ENCODE assay signal across 8 cellular contexts in genomic region chr11:67505605-67506396, GRCh38. TPM values are rescaled to one million over a fixed set of nuclear protein-coding genes. Genes with fewer than 3 reads are reported as not detected.
DNase-seq lines count a peak whose midpoint lies in the region; ATAC-seq and TF ChIP-seq lines count a peak whose summit lies in the region.

No MANE protein-coding gene starts in this region.

- no peak overlapping the region for H4K8ac ChIP-seq in mesendoderm (ENCODE audit: low read depth, low read length)

- peak overlapping the region; percentile 78 for H2AK5ac ChIP-seq in mesendoderm (ENCODE audit: low read length)

- H3K4me3 Mint-ChIP-seq in activated CD8-positive, alpha-beta memory T cell treated with anti-CD3 and anti-CD28 coated beads, Interleukin-2, amount 10 ng/mL, durations not matched to agents 7 days and 5 days: peak overlapping the region; percentile 92
- H3K4me3 Mint-ChIP-seq in effector memory CD8-positive, alpha-beta T cell: peak overlapping the region; percentile 95 to 98

- peak; percentile 50 for ATAC-seq in activated CD8-positive, alpha-beta memory T cell treated with anti-CD3 and anti-CD28 coated beads, Interleukin-2, amount 10 ng/mL, durations not matched to agents 7 days and 5 days
- ATAC-seq in effector memory CD8-positive, alpha-beta T cell (replicated peaks): peak; percentile 58
- ATAC-seq in GM21390 (IDR thresholded peaks at IDR 0.05; ENCODE audit: unreplicated experiment): no peak

- H3K9ac ChIP-seq in mesendoderm (ENCODE audit: low read length): peak overlapping the region; percentile 67

- H2BK15ac ChIP-seq in mesendoderm (replicated peaks; ENCODE audit: low read depth): no peak overlapping the region

- H3K27ac Mint-ChIP-seq in activated CD8-positive, alpha-beta memory T cell treated with anti-CD3 and anti-CD28 coated beads, Interleukin-2, amount 10 ng/mL, durations not matched to agents 7 days and 5 days: peak overlapping the region; percentile 94
- peak overlapping the region; percentile 98 to 99 for H3K27ac Mint-ChIP-seq in effector memory CD8-positive, alpha-beta T cell

- peaks cover 22% of the 10 kb centered on the region for H3K36me3 Mint-ChIP-seq in activated CD8-positive, alpha-beta memory T cell treated with anti-CD3 and anti-CD28 coated beads, Interleukin-2, amount 10 ng/mL, durations not matched to agents 7 days and 5 days
- H3K36me3 Mint-ChIP-seq in effector memory CD8-positive, alpha-beta T cell (ENCODE audit: insufficient read depth): peaks cover 72% of the 10 kb centered on the region

- H3K4me2 ChIP-seq in DOHH2 (ENCODE audit: low read length) (peak overlapping the region; percentile 70), mesendoderm (ENCODE audit: low read length) (peak overlapping the region; percentile 27)

- H3F3A ChIP-seq in DOHH2 (ENCODE audit: control insufficient read depth, insufficient read depth): peaks cover 4% of the 10 kb centered on the region

- peak; percentile 99 for DNase-seq in HT-29 (ENCODE audit: low spot score)
- peak; percentile 90 for DNase-seq in NOMO-1 treated with dmso at 0.1 percent for 144 hours (lab: John Stamatoyannopoulos, UW; ENCODE audit: unreplicated experiment)
- peak; percentile 93 for DNase-seq in activated CD8-positive, alpha-beta memory T cell treated with anti-CD3 and anti-CD28 coated beads, Interleukin-2, amount 10 ng/mL, durations not matched to agents 7 days and 5 days
- peak; percentile 86 to 90 (median 88) for DNase-seq in effector memory CD8-positive, alpha-beta T cell
- peak; percentile 93 for DNase-seq in mesendoderm
- peak; percentile 80 for DNase-seq in stimulated activated CD8-positive, alpha-beta memory T cell treated with anti-CD3 and anti-CD28 coated beads, Interleukin-12 subunit alpha, Interleukin-12 subunit beta, amount 100 ng/mL, for 1 hour (ENCODE audit: low read depth)

- H3K23ac ChIP-seq in mesendoderm (ENCODE audit: low read length): no peak overlapping the region

- peak overlapping the region; percentile 66 for H3K27ac ChIP-seq in DOHH2 (ENCODE audit: low read depth, low read length)
- peak overlapping the region; percentile 73 for H3K27ac ChIP-seq in mesendoderm (ENCODE audit: low read depth, low read length)

- H3K9me3 Mint-ChIP-seq in activated CD8-positive, alpha-beta memory T cell treated with anti-CD3 and anti-CD28 coated beads, Interleukin-2, amount 10 ng/mL, durations not matched to agents 7 days and 5 days (ENCODE audit: low read depth): no peaks in the 10 kb centered on the region
- no peaks in the 10 kb centered on the region for H3K9me3 Mint-ChIP-seq in effector memory CD8-positive, alpha-beta T cell

- H4K20me1 ChIP-seq in DOHH2 (ENCODE audit: control insufficient read depth, insufficient read depth, low read depth, low read length): peaks cover 6% of the 10 kb centered on the region; the same call in 1 of the 2 replicates

- H3K9me3 ChIP-seq in DOHH2 (ENCODE audit: control insufficient read depth, insufficient read depth, low read length): no peaks in the 10 kb centered on the region

- peak overlapping the region; percentile 85 for H3K56ac ChIP-seq in mesendoderm (ENCODE audit: low read length)

- H3K79me2 ChIP-seq in DOHH2 (ENCODE audit: control insufficient read depth, low read length) (peaks cover 48% of the 10 kb centered on the region), mesendoderm (ENCODE audit: control insufficient read depth, insufficient read depth, low read length) (no peaks in the 10 kb centered on the region)

- H3K9me2 ChIP-seq in DOHH2 (replicated peaks; ENCODE audit: control insufficient read depth, low read length): no peaks in the 10 kb centered on the region

- TF ChIP-seq CTCF in DOHH2 (IDR thresholded peaks at IDR 0.05; ENCODE audit: low read depth, low read length, poor library complexity, severe bottlenecking): peak; percentile 96

- WGBS in mesendoderm (ENCODE audit: extremely low coverage, insufficient coverage, low lambda C conversion rate): no CpG with 5 or more reads among the region's 17 CpGs

- H3K36me3 ChIP-seq in DOHH2 (ENCODE audit: control insufficient read depth, low read length) (peaks cover 38% of the 10 kb centered on the region), mesendoderm (ENCODE audit: control insufficient read depth, insufficient read depth, low read length) (no peaks in the 10 kb centered on the region)

- peaks cover 51% of the 10 kb centered on the region for H3K4me1 Mint-ChIP-seq in activated CD8-positive, alpha-beta memory T cell treated with anti-CD3 and anti-CD28 coated beads, Interleukin-2, amount 10 ng/mL, durations not matched to agents 7 days and 5 days
- H3K4me1 Mint-ChIP-seq in effector memory CD8-positive, alpha-beta T cell (ENCODE audit: low read depth in 2 of 2): peaks cover 43 to 50% of the 10 kb centered on the region in 2 donors

- peak overlapping the region; percentile 55 for H2BK5ac ChIP-seq in mesendoderm (ENCODE audit: low read length)

- peak overlapping the region; percentile 8 for H3K18ac ChIP-seq in mesendoderm (ENCODE audit: low read length)

- H3K4me1 ChIP-seq in DOHH2 (ENCODE audit: control insufficient read depth, low read length): peaks cover 36% of the 10 kb centered on the region
- peaks cover 10% of the 10 kb centered on the region for H3K4me1 ChIP-seq in mesendoderm (ENCODE audit: control insufficient read depth, low read depth, low read length)

- CTCF ChIA-PET in activated CD8-positive, alpha-beta memory T cell treated with anti-CD3 and anti-CD28 coated beads, Interleukin-2, amount 10 ng/mL, durations not matched to agents 7 days and 5 days (lab: Charles Lee): interaction anchor here (0.6 to 3.3 kb wide), 20 partner anchors 17 to 160 kb away, joined by 3 to 23 read pairs (median 3); partner anchors contain the start of genes CABP4, PPP1CA, PTPRCAP and RAD9A

- H4K5ac ChIP-seq in mesendoderm (ENCODE audit: low read length): no peak overlapping the region

- H3K4me3 ChIP-seq in DOHH2 (ENCODE audit: low read length): peak overlapping the region; percentile 89
- no peak overlapping the region for H3K4me3 ChIP-seq in mesendoderm (ENCODE audit: low read length)

- peaks cover 3% of the 10 kb centered on the region; the same call in 1 of the 2 replicates for H3K27me3 ChIP-seq in DOHH2 (ENCODE audit: control insufficient read depth, low read length)
- H3K27me3 ChIP-seq in mesendoderm (ENCODE audit: insufficient read depth, low read length, poor library complexity): no peaks in the 10 kb centered on the region

- no peak overlapping the region for H2BK120ac ChIP-seq in mesendoderm (ENCODE audit: low read depth, low read length)

- H3K4ac ChIP-seq in mesendoderm (ENCODE audit: low read depth, low read length): peak overlapping the region; percentile 46

- peaks cover 13% of the 10 kb centered on the region for H3K79me1 ChIP-seq in mesendoderm (ENCODE audit: low read length)

- peaks cover 2% of the 10 kb centered on the region for H3K27me3 Mint-ChIP-seq in activated CD8-positive, alpha-beta memory T cell treated with anti-CD3 and anti-CD28 coated beads, Interleukin-2, amount 10 ng/mL, durations not matched to agents 7 days and 5 days
- peaks cover under 1 to 2% of the 10 kb centered on the region in 2 donors for H3K27me3 Mint-ChIP-seq in effector memory CD8-positive, alpha-beta T cell

RNA-seq across cellular contexts. Expression of gene PITPNM1, which starts 0.6 kb away (rescaled TPM):
- total RNA-seq in HT-29 (2014; rRNA removed; shearing (Covaris generic)): 60.8 and 67.1 TPM in 2 replicates
- total RNA-seq in activated CD8-positive, alpha-beta memory T cell treated with anti-CD3 and anti-CD28 coated beads, Interleukin-2, amount 10 ng/mL, durations not matched to agents 7 days and 5 days: 100 to 1,000 TPM; 124 to 133 TPM
- 26.1 TPM for polyA plus RNA-seq in mesendoderm (2013, experiment 1 of 2)
- 26.5 TPM for polyA plus RNA-seq in mesendoderm (2013, experiment 2 of 2)

RNA-seq across cellular contexts. Expression of gene CDK2AP2, which starts 2.2 kb away (rescaled TPM):
- total RNA-seq in HT-29 (2014; rRNA removed; shearing (Covaris generic)): 99.2 and 102 TPM in 2 replicates
- total RNA-seq in activated CD8-positive, alpha-beta memory T cell treated with anti-CD3 and anti-CD28 coated beads, Interleukin-2, amount 10 ng/mL, durations not matched to agents 7 days and 5 days: 100 to 1,000 TPM in 1 of 2 experiments, 10 to 100 TPM in 1; 95.2 to 104 TPM
- 46.8 TPM for polyA plus RNA-seq in mesendoderm (2013, experiment 1 of 2)
- 48.6 TPM for polyA plus RNA-seq in mesendoderm (2013, experiment 2 of 2)

RNA-seq across cellular contexts. Expression of gene CABP2, which starts 17.4 kb away (rescaled TPM):
- total RNA-seq in HT-29 (2014; rRNA removed; shearing (Covaris generic)): not detected in 2 replicates
- not detected for total RNA-seq in activated CD8-positive, alpha-beta memory T cell treated with anti-CD3 and anti-CD28 coated beads, Interleukin-2, amount 10 ng/mL, durations not matched to agents 7 days and 5 days
- polyA plus RNA-seq in mesendoderm (2013, experiment 1 of 2): not detected
- polyA plus RNA-seq in mesendoderm (2013, experiment 2 of 2): not detected

RNA-seq across cellular contexts. Expression of gene AIP, which starts 23.0 kb away (rescaled TPM):
- 149 and 151 TPM in 2 replicates for total RNA-seq in HT-29 (2014; rRNA removed; shearing (Covaris generic))
- total RNA-seq in activated CD8-positive, alpha-beta memory T cell treated with anti-CD3 and anti-CD28 coated beads, Interleukin-2, amount 10 ng/mL, durations not matched to agents 7 days and 5 days: 100 to 1,000 TPM; 168 to 178 TPM
- polyA plus RNA-seq in mesendoderm (2013, experiment 1 of 2): 14.4 TPM
- 14.2 TPM for polyA plus RNA-seq in mesendoderm (2013, experiment 2 of 2)

RNA-seq across cellular contexts. Expression of gene TMEM134, which starts 36.8 kb away (rescaled TPM):
- total RNA-seq in HT-29 (2014; rRNA removed; shearing (Covaris generic)): 42.5 and 67.7 TPM in 2 replicates
- 10 to 100 TPM; 32.8 to 41.9 TPM for total RNA-seq in activated CD8-positive, alpha-beta memory T cell treated with anti-CD3 and anti-CD28 coated beads, Interleukin-2, amount 10 ng/mL, durations not matched to agents 7 days and 5 days
- 27.8 TPM for polyA plus RNA-seq in mesendoderm (2013, experiment 1 of 2)
- 25.7 TPM for polyA plus RNA-seq in mesendoderm (2013, experiment 2 of 2)
